ENCODE assay signal across 10 cellular contexts in genomic region chr15:98889930-98890695, GRCh38.
A peak's percentile ranks its signal among the peaks of the same experiment; 100 is the strongest.
DNase-seq lines count a peak whose midpoint lies in the region; ATAC-seq and TF ChIP-seq lines count a peak whose summit lies in the region.
"Had no signal": no experiment of that assay in that cellular context is flagged by ENCODE, and none has a peak within 500 bp of the region (broad histone marks: within the 10 kb centered on the region; RNA-seq: fewer than 3 reads in every experiment).

No MANE protein-coding gene starts in this region.

- no peak overlapping the region for H3K9ac ChIP-seq in mammary epithelial cell (ENCODE audit: insufficient read depth, low read length)

- no peak overlapping the region for H3K4me3 ChIP-seq in AG10803 (ENCODE audit: low read length)
- no peak overlapping the region for H3K4me3 ChIP-seq in mammary epithelial cell (replicated peaks in 1 of 3; ENCODE audit: insufficient read depth in 1 of 3, low read depth in 2 of 3, low read length in 3 of 3)
- H3K4me3 ChIP-seq in mesodermal cell (ENCODE audit: extremely low read depth, insufficient read depth, low read length, poor library complexity, severe bottlenecking), result no peak overlapping the region
- no peak overlapping the region for H3K4me3 ChIP-seq in BE2C (ENCODE audit: low read depth, low read length)
- H3K4me3 ChIP-seq: right atrium auricular region had no signal

- WGBS in mammary epithelial cell (ENCODE audit: low coverage, missing lambda C conversion rate), result 61% methylated on average over 11 of the region's 12 CpGs
- 86 to 93% methylated on average over 12 of the region's 12 CpGs for WGBS in mesodermal cell (ENCODE audit: insufficient coverage in 2 of 2), 2 experiments

- peak; percentile 95 for DNase-seq in AG10803 (ENCODE audit: low read depth)
- DNase-seq in LHCN-M2 (ENCODE audit: low read depth), result peak; percentile 89
- peak; percentile 95 for DNase-seq in mammary epithelial cell
- DNase-seq in natural killer cell treated with Interleukin-12 subunit alpha and Interleukin-12 subunit beta and Interleukin-15 and Interleukin-18, amount 100 ng/mL, for 72 hours (ENCODE audit: low spot score), result no peak
- DNase-seq in activated CD4-positive, alpha-beta memory T cell treated with anti-CD3 and anti-CD28 coated beads, Interleukin-2, amount 10 ng/mL, durations not matched to agents 7 days and 5 days, result no peak
- no peak for DNase-seq in activated CD4-positive, alpha-beta memory T cell treated with anti-CD3 and anti-CD28 coated beads for 36 hours
- no peak for DNase-seq in BE2C
- DNase-seq: WERI-Rb-1 had no signal

- H3K4me3 Mint-ChIP-seq in natural killer cell treated with Interleukin-12 subunit alpha and Interleukin-12 subunit beta and Interleukin-15 and Interleukin-18, amount 100 ng/mL, for 72 hours, result no peak overlapping the region
- H3K4me3 Mint-ChIP-seq in activated CD4-positive, alpha-beta memory T cell treated with anti-CD3 and anti-CD28 coated beads, Interleukin-2, amount 10 ng/mL, durations not matched to agents 7 days and 5 days, result no peak overlapping the region
- no peak overlapping the region for H3K4me3 Mint-ChIP-seq in activated CD4-positive, alpha-beta memory T cell treated with anti-CD3 and anti-CD28 coated beads for 36 hours

- H3K4me2 ChIP-seq in mammary epithelial cell (ENCODE audit: insufficient read depth, low read depth, low read length), result peak overlapping the region; percentile 34

- H3K36me3 ChIP-seq in mammary epithelial cell (ENCODE audit: insufficient read depth, low read length) (no peaks in the 10 kb centered on the region), mesodermal cell (ENCODE audit: control insufficient read depth, insufficient read depth, low read length) (peaks cover 36% of the 10 kb centered on the region), BE2C (peaks cover 35% of the 10 kb centered on the region)

- no peak overlapping the region for H2AFZ ChIP-seq in mammary epithelial cell (ENCODE audit: low read depth, low read length)

- H4K20me1 ChIP-seq in mammary epithelial cell (ENCODE audit: insufficient read depth, low read length), result no peaks in the 10 kb centered on the region

- no peaks in the 10 kb centered on the region for H3K9me3 ChIP-seq in mammary epithelial cell (replicated peaks; ENCODE audit: insufficient read depth, low read length)
- no peaks in the 10 kb centered on the region for H3K9me3 ChIP-seq in mesodermal cell (ENCODE audit: control insufficient read depth, low read length)
- no peaks in the 10 kb centered on the region for H3K9me3 ChIP-seq in BE2C
- H3K9me3 ChIP-seq: right atrium auricular region had no signal

- peaks cover 68% of the 10 kb centered on the region for H3K79me2 ChIP-seq in mammary epithelial cell (ENCODE audit: insufficient read depth, low read length)

- H3K4me1 ChIP-seq in mammary epithelial cell (ENCODE audit: insufficient read depth, low read length) (peaks cover 20% of the 10 kb centered on the region), mesodermal cell (ENCODE audit: control insufficient read depth, insufficient read depth, low read length, poor library complexity, severe bottlenecking) (peaks cover 39% of the 10 kb centered on the region), BE2C (peaks cover 11% of the 10 kb centered on the region)

- H3K27ac Mint-ChIP-seq in natural killer cell treated with Interleukin-12 subunit alpha and Interleukin-12 subunit beta and Interleukin-15 and Interleukin-18, amount 100 ng/mL, for 72 hours, result no peak overlapping the region
- no peak overlapping the region for H3K27ac Mint-ChIP-seq in activated CD4-positive, alpha-beta memory T cell treated with anti-CD3 and anti-CD28 coated beads, Interleukin-2, amount 10 ng/mL, durations not matched to agents 7 days and 5 days
- H3K27ac Mint-ChIP-seq in activated CD4-positive, alpha-beta memory T cell treated with anti-CD3 and anti-CD28 coated beads for 36 hours, result no peak overlapping the region

- in situ Hi-C loops in mammary epithelial cell (cut with MboI; ENCODE audit: low sequenced_read_pairs in 2 of 2), result loop anchor here in 1 of 2 donors (25.0 kb wide), 1 partner anchor 172 kb away; no protein-coding TSS in a partner anchor

- TF ChIP-seq CTCF in AG10803 (conservative IDR thresholded peaks at IDR 0.05; ENCODE audit: low read length) (no peak), mammary epithelial cell (conservative IDR thresholded peaks at IDR 0.05 in 1 of 2, IDR thresholded peaks at IDR 0.05 in 1 of 2; ENCODE audit: extremely low read depth in 1 of 2, insufficient read depth in 1 of 2, low read depth in 1 of 2, low read length in 2 of 2) (no peak), BE2C (IDR thresholded peaks at IDR 0.05; ENCODE audit: low read depth, low read length) (no peak)

- POLR2A ChIA-PET in activated CD4-positive, alpha-beta memory T cell treated with anti-CD3 and anti-CD28 coated beads, Interleukin-2, amount 10 ng/mL, durations not matched to agents 7 days and 5 days (lab: Charles Lee), result no interaction called here
- POLR2A ChIA-PET in activated CD4-positive, alpha-beta memory T cell treated with anti-CD3 and anti-CD28 coated beads for 36 hours (lab: Charles Lee), result no interaction called here

- no peaks in the 10 kb centered on the region for H3K36me3 Mint-ChIP-seq in natural killer cell treated with Interleukin-12 subunit alpha and Interleukin-12 subunit beta and Interleukin-15 and Interleukin-18, amount 100 ng/mL, for 72 hours
- no peaks in the 10 kb centered on the region for H3K36me3 Mint-ChIP-seq in activated CD4-positive, alpha-beta memory T cell treated with anti-CD3 and anti-CD28 coated beads, Interleukin-2, amount 10 ng/mL, durations not matched to agents 7 days and 5 days (ENCODE audit: low read depth)
- H3K36me3 Mint-ChIP-seq in activated CD4-positive, alpha-beta memory T cell treated with anti-CD3 and anti-CD28 coated beads for 36 hours, result no peaks in the 10 kb centered on the region

- no peaks in the 10 kb centered on the region for H3K4me1 Mint-ChIP-seq in natural killer cell treated with Interleukin-12 subunit alpha and Interleukin-12 subunit beta and Interleukin-15 and Interleukin-18, amount 100 ng/mL, for 72 hours (ENCODE audit: low read depth in 2 of 2)
- no peaks in the 10 kb centered on the region for H3K4me1 Mint-ChIP-seq in activated CD4-positive, alpha-beta memory T cell treated with anti-CD3 and anti-CD28 coated beads, Interleukin-2, amount 10 ng/mL, durations not matched to agents 7 days and 5 days
- H3K4me1 Mint-ChIP-seq in activated CD4-positive, alpha-beta memory T cell treated with anti-CD3 and anti-CD28 coated beads for 36 hours (ENCODE audit: low read depth), result no peaks in the 10 kb centered on the region

- no peaks in the 10 kb centered on the region for H3K27me3 Mint-ChIP-seq in natural killer cell treated with Interleukin-12 subunit alpha and Interleukin-12 subunit beta and Interleukin-15 and Interleukin-18, amount 100 ng/mL, for 72 hours
- H3K27me3 Mint-ChIP-seq in activated CD4-positive, alpha-beta memory T cell treated with anti-CD3 and anti-CD28 coated beads, Interleukin-2, amount 10 ng/mL, durations not matched to agents 7 days and 5 days, result no peaks in the 10 kb centered on the region
- H3K27me3 Mint-ChIP-seq in activated CD4-positive, alpha-beta memory T cell treated with anti-CD3 and anti-CD28 coated beads for 36 hours, result no peaks in the 10 kb centered on the region

- CTCF ChIA-PET in mammary epithelial cell (lab: Charles Lee; ENCODE audit: low non-redundant PET), result no interaction called here
- CTCF ChIA-PET in activated CD4-positive, alpha-beta memory T cell treated with anti-CD3 and anti-CD28 coated beads, Interleukin-2, amount 10 ng/mL, durations not matched to agents 7 days and 5 days (lab: Charles Lee), result interaction anchor here (1.8 kb wide), 1 partner anchor 8 kb away, joined by 8 read pairs; no protein-coding TSS in a partner anchor
- CTCF ChIA-PET in activated CD4-positive, alpha-beta memory T cell treated with anti-CD3 and anti-CD28 coated beads for 36 hours (lab: Charles Lee), result interaction anchor here (1.1 to 1.4 kb wide), 3 partner anchors 8 to 370 kb away, joined by 3 to 4 read pairs (median 4); no protein-coding TSS in a partner anchor

- ATAC-seq in natural killer cell treated with Interleukin-12 subunit alpha and Interleukin-12 subunit beta and Interleukin-15 and Interleukin-18, amount 100 ng/mL, for 72 hours, result no peak

- H3K9me3 Mint-ChIP-seq in natural killer cell treated with Interleukin-12 subunit alpha and Interleukin-12 subunit beta and Interleukin-15 and Interleukin-18, amount 100 ng/mL, for 72 hours, result no peaks in the 10 kb centered on the region
- no peaks in the 10 kb centered on the region for H3K9me3 Mint-ChIP-seq in activated CD4-positive, alpha-beta memory T cell treated with anti-CD3 and anti-CD28 coated beads, Interleukin-2, amount 10 ng/mL, durations not matched to agents 7 days and 5 days
- H3K9me3 Mint-ChIP-seq in activated CD4-positive, alpha-beta memory T cell treated with anti-CD3 and anti-CD28 coated beads for 36 hours, result no peaks in the 10 kb centered on the region

- dilution Hi-C loops in mammary epithelial cell (cut with HindIII; ENCODE audit: low sequenced_read_pairs), result no loop called here

- H3K27me3 ChIP-seq in mammary epithelial cell (ENCODE audit: insufficient read depth, low read length), result no peaks in the 10 kb centered on the region
- H3K27me3 ChIP-seq in BE2C, result no peaks in the 10 kb centered on the region
- H3K27me3 ChIP-seq: right atrium auricular region had no signal

- H3K27ac ChIP-seq in mammary epithelial cell (ENCODE audit: insufficient read depth, low read depth, low read length) (peak overlapping the region; percentile 37), mesodermal cell (ENCODE audit: low read depth, low read length, severe bottlenecking) (peak overlapping the region; percentile 52)
- H3K27ac ChIP-seq: right atrium auricular region, WERI-Rb-1 had no signal

- TSS peak; percentile 44 for BruUV-seq in mammary epithelial cell (replicated peaks; lab: Mats Ljungman, UMichigan)

- intact Hi-C loops in mammary epithelial cell (cut with micrococcal nuclease), result no loop called here
- intact Hi-C loops in activated CD4-positive, alpha-beta memory T cell treated with anti-CD3 and anti-CD28 coated beads for 36 hours (cut with micrococcal nuclease), result no loop called here

Comparison
In these comparisons a context has a peak if more than half of its experiments do, and no peak if none do; other contexts are left out.
1. DNase-seq: peak in AG10803 (single experiment), LHCN-M2 (single experiment) and mammary epithelial cell (single experiment); none in natural killer cell treated with Interleukin-12 subunit alpha and Interleukin-12 subunit beta and Interleukin-15 and Interleukin-18, amount 100 ng/mL, for 72 hours (single experiment), activated CD4-positive, alpha-beta memory T cell treated with anti-CD3 and anti-CD28 coated beads, Interleukin-2, amount 10 ng/mL, durations not matched to agents 7 days and 5 days (single experiment), activated CD4-positive, alpha-beta memory T cell treated with anti-CD3 and anti-CD28 coated beads for 36 hours (single experiment) and BE2C (single experiment).